In the genomic region with DNA sequence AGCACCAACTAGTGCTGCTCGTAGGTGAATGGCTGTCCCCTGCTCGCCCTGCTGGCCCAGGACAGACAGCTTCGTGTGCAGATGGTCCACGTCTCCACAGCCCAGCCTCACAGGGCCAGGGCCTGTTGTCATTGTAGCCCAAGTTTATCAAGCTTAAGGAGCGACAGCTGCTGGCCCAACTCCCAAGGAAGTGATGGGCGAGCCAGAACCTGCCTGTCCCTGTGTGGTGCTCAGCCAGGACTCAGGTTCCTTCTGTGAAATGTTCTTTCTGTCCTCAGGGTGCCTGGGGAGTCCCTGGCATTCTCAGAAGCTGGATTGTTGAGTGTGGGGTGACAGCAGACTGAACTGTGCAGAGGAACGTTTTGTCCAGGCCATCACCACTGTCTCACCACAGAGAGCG, we compare ENCODE assay signal across 16 cellular contexts.
"Had no signal": no experiment of that assay in that cellular context is flagged by ENCODE, and none has a peak within 500 bp of the region (broad histone marks: within the 10 kb centered on the region; RNA-seq: fewer than 3 reads in every experiment).

No MANE protein-coding gene starts in this region.

- H3K27ac ChIP-seq: left ventricle myocardium inferior, pancreas, right lobe of liver, thyroid gland had no signal

- H3K9me3 ChIP-seq: left ventricle myocardium inferior, pancreas, right lobe of liver, thyroid gland had no signal

- H3K4me3 Mint-ChIP-seq: activated naive CD8-positive, alpha-beta T cell; activated T-helper 1 cell treated with anti-CD3 and anti-CD28 coated beads, Interleukin-12 subunit alpha, Interleukin-12 subunit beta, Interleukin-2, Interleukin-4 antibody, amounts not matched to agents 30 ng/mL and 10 ng/mL and 1 ng/mL, durations not matched to agents 14 hours and 24 hours and 36 hours; dendritic cell treated with granulocyte-macrophage colony-stimulating factor and Interleukin-4, amounts not matched to agents 40 ng/mL and 50 ng/mL, for 4 days; memory B cell; naive thymus-derived CD4-positive, alpha-beta T cell had no signal

- H3K36me3 ChIP-seq: left ventricle myocardium inferior, pancreas, right lobe of liver, thyroid gland had no signal

- DNase-seq: activated CD4-positive, alpha-beta T cell treated with anti-CD3 and anti-CD28 coated beads, Interleukin-2, amount 50 U/mL, for 48 hours; activated gamma-delta T cell treated with Interleukin-2 at 50 U/mL for 16 hours; activated T-cell treated with anti-CD3 and anti-CD28 coated beads for 4 hours; effector CD8-positive, alpha-beta T cell; left ventricle myocardium inferior; naive thymus-derived CD4-positive, alpha-beta T cell; pancreas; right lobe of liver; small intestine; stimulated activated CD4-positive, alpha-beta T cell treated with anti-CD3 and anti-CD28 coated beads, Interleukin-4, amount 100 ng/mL, for 1 hour; T-helper 2 cell; thyroid gland had no signal

- H3K27ac Mint-ChIP-seq: activated naive CD8-positive, alpha-beta T cell; activated T-helper 1 cell treated with anti-CD3 and anti-CD28 coated beads, Interleukin-12 subunit alpha, Interleukin-12 subunit beta, Interleukin-2, Interleukin-4 antibody, amounts not matched to agents 30 ng/mL and 10 ng/mL and 1 ng/mL, durations not matched to agents 14 hours and 24 hours and 36 hours; dendritic cell treated with granulocyte-macrophage colony-stimulating factor and Interleukin-4, amounts not matched to agents 40 ng/mL and 50 ng/mL, for 4 days; memory B cell; naive thymus-derived CD4-positive, alpha-beta T cell had no signal

- ATAC-seq: naive thymus-derived CD4-positive, alpha-beta T cell; pancreas; right lobe of liver had no signal

- H3K27me3 Mint-ChIP-seq: activated naive CD8-positive, alpha-beta T cell; dendritic cell treated with granulocyte-macrophage colony-stimulating factor and Interleukin-4, amounts not matched to agents 40 ng/mL and 50 ng/mL, for 4 days; memory B cell; naive thymus-derived CD4-positive, alpha-beta T cell had no signal

- H3K4me1 Mint-ChIP-seq: memory B cell had no signal

- H3K36me3 Mint-ChIP-seq: memory B cell had no signal

- H3K4me1 ChIP-seq: left ventricle myocardium inferior, pancreas, right lobe of liver, thyroid gland had no signal

- H3K9me3 Mint-ChIP-seq: activated T-helper 1 cell treated with anti-CD3 and anti-CD28 coated beads, Interleukin-12 subunit alpha, Interleukin-12 subunit beta, Interleukin-2, Interleukin-4 antibody, amounts not matched to agents 30 ng/mL and 10 ng/mL and 1 ng/mL, durations not matched to agents 14 hours and 24 hours and 36 hours; dendritic cell treated with granulocyte-macrophage colony-stimulating factor and Interleukin-4, amounts not matched to agents 40 ng/mL and 50 ng/mL, for 4 days; memory B cell; naive thymus-derived CD4-positive, alpha-beta T cell had no signal

- H3K4me3 ChIP-seq: left ventricle myocardium inferior, pancreas, right lobe of liver, thyroid gland had no signal

- H3K27me3 ChIP-seq: pancreas, right lobe of liver, thyroid gland had no signal
